15 cellular contexts compared by ENCODE assay signal in the genomic region with DNA sequence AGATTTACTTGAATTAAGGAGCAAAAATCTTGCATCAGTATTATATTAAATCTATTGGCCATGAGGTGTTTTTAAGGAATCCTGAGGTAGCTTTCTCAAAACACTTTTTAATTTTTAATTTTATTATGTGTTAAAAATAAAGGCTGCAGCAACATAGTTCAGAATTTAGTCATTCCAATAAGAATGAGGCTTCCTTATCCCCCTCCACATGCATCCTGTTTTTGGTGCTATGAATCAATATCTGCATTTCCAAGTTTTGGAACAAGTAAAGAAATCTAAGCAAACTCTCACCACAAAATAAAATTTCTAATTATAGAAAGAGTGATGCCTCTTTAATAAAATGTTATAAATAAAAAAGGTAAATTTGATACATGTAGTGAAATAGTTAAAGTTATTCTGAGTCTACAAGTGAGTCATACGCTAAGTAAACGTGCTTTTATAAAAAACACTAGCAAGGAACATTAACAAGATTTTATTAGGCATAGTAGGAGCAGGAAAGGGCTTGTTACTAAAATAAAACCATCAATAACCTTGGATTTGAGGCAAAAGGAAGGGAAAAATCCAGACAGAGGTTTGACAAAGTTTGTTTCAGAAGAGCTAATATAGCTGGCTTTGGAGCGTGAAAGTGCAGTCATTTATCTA.
A peak's percentile ranks its signal among the peaks of the same experiment; 100 is the strongest.
DNase-seq lines count a peak whose midpoint lies in the region; ATAC-seq and TF ChIP-seq lines count a peak whose summit lies in the region.
"Had no signal": no experiment of that assay in that cellular context is flagged by ENCODE, and none has a peak within 500 bp of the region (broad histone marks: within the 10 kb centered on the region; RNA-seq: fewer than 3 reads in every experiment).

No MANE protein-coding gene starts in this region.

- ATAC-seq in RWPE2 (ENCODE audit: low read depth), result peak; percentile 79
- ATAC-seq: GM23338, Panc1 had no signal

- DNase-seq in HT1080 (ENCODE audit: low read depth) (peak; percentile 28), RWPE2 (ENCODE audit: low spot score) (no peak), epithelial cell of esophagus (ENCODE audit: low read depth) (peak; percentile 13), smooth muscle cell (lab: John Stamatoyannopoulos, UW; ENCODE audit: unreplicated experiment) (no peak), AG08396 (ENCODE audit: low spot score) (no peak), GDM1 (lab: John Stamatoyannopoulos, UW) (no peak)
- no peak for DNase-seq in activated CD4-positive, alpha-beta T cell treated with anti-CD3 and anti-CD28 coated beads, Interleukin-2, amount 50 U/mL, for 48 hours
- DNase-seq: BE2C; CD4-positive, alpha-beta T cell; NCI-H1092; NCI-H510A treated with DMSO at 0.1 percent for 48 hours; SHP77 treated with DMSO at 0.1 percent for 48 hours had no signal

- no peaks in the 10 kb centered on the region for H4K20me1 ChIP-seq in smooth muscle cell (ENCODE audit: low read depth)

- H2AFZ ChIP-seq in smooth muscle cell (ENCODE audit: low read depth), result peak overlapping the region; percentile 45
- H2AFZ ChIP-seq: GM23338 had no signal

- 22% methylated on average over 3 of the region's 3 CpGs for whole genome bisulfite sequencing in smooth muscle cell (ENCODE audit: low lambda C conversion rate)

- H3K36me3 ChIP-seq in RWPE2 (ENCODE audit: low read depth) (no peaks in the 10 kb centered on the region), smooth muscle cell (ENCODE audit: low read depth) (no peaks in the 10 kb centered on the region)
- H3K36me3 ChIP-seq: BE2C had no signal

- no peaks in the 10 kb centered on the region for H3F3A ChIP-seq in smooth muscle cell (ENCODE audit: low read depth)

- H3K4me3 ChIP-seq in RWPE2 (ENCODE audit: severe bottlenecking) (no peak overlapping the region), epithelial cell of esophagus (ENCODE audit: low read length) (no peak overlapping the region), smooth muscle cell (no peak overlapping the region)
- H3K4me3 ChIP-seq: GM23338 had no signal

- no peak overlapping the region for H3K9ac ChIP-seq in smooth muscle cell (ENCODE audit: low read depth)
- H3K9ac ChIP-seq: KMS-11 had no signal

- H3K4me2 ChIP-seq in smooth muscle cell, result peak overlapping the region; percentile 65
- H3K4me2 ChIP-seq: GM23338, KMS-11 had no signal

- H3K27ac ChIP-seq in RWPE2 (ENCODE audit: poor library complexity, severe bottlenecking), result peak overlapping the region; percentile 58
- H3K27ac ChIP-seq in smooth muscle cell (ENCODE audit: low read depth), result peak overlapping the region; percentile 26
- H3K27ac ChIP-seq: KMS-11 had no signal

- H3K4me1 ChIP-seq in RWPE2 (ENCODE audit: insufficient read depth, poor library complexity, severe bottlenecking) (peaks cover 12% of the 10 kb centered on the region), smooth muscle cell (ENCODE audit: low read depth) (peaks cover 17% of the 10 kb centered on the region)
- H3K4me1 ChIP-seq: BE2C had no signal

- TF ChIP-seq CTCF in RWPE2 (IDR thresholded peaks at IDR 0.05; ENCODE audit: poor library complexity, severe bottlenecking) (no peak), epithelial cell of esophagus (IDR thresholded peaks at IDR 0.05; ENCODE audit: insufficient read depth, low read depth, low read length, missing control alignments) (no peak), smooth muscle cell (IDR thresholded peaks at IDR 0.05; ENCODE audit: borderline replicate concordance, insufficient read depth, poor library complexity, severe bottlenecking) (no peak)

- no peaks in the 10 kb centered on the region for H3K27me3 ChIP-seq in RWPE2 (ENCODE audit: insufficient read depth, poor library complexity, severe bottlenecking)
- no peaks in the 10 kb centered on the region for H3K27me3 ChIP-seq in smooth muscle cell (ENCODE audit: low read depth)
- H3K27me3 ChIP-seq: BE2C had no signal

- H3K9me3 ChIP-seq in RWPE2 (ENCODE audit: severe bottlenecking) (no peaks in the 10 kb centered on the region), smooth muscle cell (replicated peaks; ENCODE audit: low read depth) (no peaks in the 10 kb centered on the region)
- H3K9me3 ChIP-seq: BE2C had no signal

- no peaks in the 10 kb centered on the region for H3K79me2 ChIP-seq in smooth muscle cell (ENCODE audit: low read depth)

Comparison
In these comparisons a context has a peak if more than half of its experiments do, and no peak if none do; other contexts are left out.
1. DNase-seq: peak in HT1080 (single experiment) and epithelial cell of esophagus (single experiment); none in RWPE2 (single experiment), smooth muscle cell (single experiment), AG08396 (single experiment), GDM1 (single experiment) and activated CD4-positive, alpha-beta T cell treated with anti-CD3 and anti-CD28 coated beads, Interleukin-2, amount 50 U/mL, for 48 hours (0 of 2).